In genomic region chr5:135823799-135824366, GRCh38 we compare ENCODE assay signal across 26 cellular contexts. TPM values are rescaled to one million over a fixed set of nuclear protein-coding genes. Genes with fewer than 3 reads are reported as not detected.
"Had no signal": no experiment of that assay in that cellular context is flagged by ENCODE, and none has a peak within 500 bp of the region (broad histone marks: within the 10 kb centered on the region; RNA-seq: fewer than 3 reads in every experiment).

No MANE protein-coding gene starts in this region.

- H3K9me3 ChIP-seq: esophagus muscularis mucosa, left lung, neutrophil, pancreas, prostate gland, sigmoid colon, thoracic aorta had no signal

- H3K36me3 ChIP-seq: esophagus muscularis mucosa, left lung, neutrophil, pancreas, prostate gland, sigmoid colon, thoracic aorta had no signal

- DNase-seq: activated CD4-positive, alpha-beta memory T cell treated with anti-CD3 and anti-CD28 coated beads, Interleukin-2, amount 10 ng/mL, durations not matched to agents 7 days and 5 days; activated CD4-positive, alpha-beta T cell treated with anti-CD3 and anti-CD28 coated beads for 1 hour; activated CD4-positive, alpha-beta T cell treated with anti-CD3 and anti-CD28 coated beads, Interleukin-2, amount 10 ng/mL, durations not matched to agents 7 days and 5 days; activated effector memory CD4-positive, alpha-beta T cell treated with Interleukin-2 at 50 U/mL for 16 hours; activated naive CD4-positive, alpha-beta T cell treated with Interleukin-2 at 50 U/mL for 16 hours; anterior cingulate cortex; effector memory CD4-positive, alpha-beta T cell; foreskin melanocyte; left lung; pancreas; small intestine; stimulated activated CD4-positive, alpha-beta T cell treated with anti-CD3 and anti-CD28 coated beads, Interleukin-4, amount 100 ng/mL, for 24 hours; T-helper 17 cell; T1000 had no signal

- H3K27ac ChIP-seq: esophagus muscularis mucosa, left lung, neutrophil, pancreas, prostate gland, sigmoid colon, thoracic aorta had no signal

- H3K4me1 ChIP-seq: esophagus muscularis mucosa, left lung, pancreas, prostate gland, sigmoid colon had no signal

- H3K4me3 ChIP-seq: esophagus muscularis mucosa, left lung, lung, pancreas, prostate gland, sigmoid colon, thoracic aorta had no signal

- ATAC-seq: left lung; pancreas; stimulated activated effector memory CD8-positive, alpha-beta T cell treated with anti-CD3 and anti-CD28 coated beads, Interleukin-12 subunit alpha, Interleukin-12 subunit beta, amount 100 ng/mL, for 72 hours; T-helper 17 cell; WTC11 had no signal

- H3K27me3 ChIP-seq: esophagus muscularis mucosa, left lung, neutrophil, pancreas, sigmoid colon had no signal

RNA-seq across cellular contexts. Expression of gene SLC25A48, which starts 10.6 kb away (rescaled TPM):
- total RNA-seq: activated CD4-positive, alpha-beta memory T cell treated with anti-CD3 and anti-CD28 coated beads, Interleukin-2, amount 10 ng/mL, durations not matched to agents 7 days and 5 days; activated CD4-positive, alpha-beta T cell treated with anti-CD3 and anti-CD28 coated beads, Interleukin-2, amount 10 ng/mL, durations not matched to agents 7 days and 5 days; dermis microvascular lymphatic vessel endothelial cell; endothelial cell of umbilical vein; glomerular endothelial cell; lung; mesenteric fat pad; sigmoid colon; T-helper 17 cell had no signal
- polyA plus RNA-seq: endothelial cell of umbilical vein, lung had no signal
